In the genomic region with DNA sequence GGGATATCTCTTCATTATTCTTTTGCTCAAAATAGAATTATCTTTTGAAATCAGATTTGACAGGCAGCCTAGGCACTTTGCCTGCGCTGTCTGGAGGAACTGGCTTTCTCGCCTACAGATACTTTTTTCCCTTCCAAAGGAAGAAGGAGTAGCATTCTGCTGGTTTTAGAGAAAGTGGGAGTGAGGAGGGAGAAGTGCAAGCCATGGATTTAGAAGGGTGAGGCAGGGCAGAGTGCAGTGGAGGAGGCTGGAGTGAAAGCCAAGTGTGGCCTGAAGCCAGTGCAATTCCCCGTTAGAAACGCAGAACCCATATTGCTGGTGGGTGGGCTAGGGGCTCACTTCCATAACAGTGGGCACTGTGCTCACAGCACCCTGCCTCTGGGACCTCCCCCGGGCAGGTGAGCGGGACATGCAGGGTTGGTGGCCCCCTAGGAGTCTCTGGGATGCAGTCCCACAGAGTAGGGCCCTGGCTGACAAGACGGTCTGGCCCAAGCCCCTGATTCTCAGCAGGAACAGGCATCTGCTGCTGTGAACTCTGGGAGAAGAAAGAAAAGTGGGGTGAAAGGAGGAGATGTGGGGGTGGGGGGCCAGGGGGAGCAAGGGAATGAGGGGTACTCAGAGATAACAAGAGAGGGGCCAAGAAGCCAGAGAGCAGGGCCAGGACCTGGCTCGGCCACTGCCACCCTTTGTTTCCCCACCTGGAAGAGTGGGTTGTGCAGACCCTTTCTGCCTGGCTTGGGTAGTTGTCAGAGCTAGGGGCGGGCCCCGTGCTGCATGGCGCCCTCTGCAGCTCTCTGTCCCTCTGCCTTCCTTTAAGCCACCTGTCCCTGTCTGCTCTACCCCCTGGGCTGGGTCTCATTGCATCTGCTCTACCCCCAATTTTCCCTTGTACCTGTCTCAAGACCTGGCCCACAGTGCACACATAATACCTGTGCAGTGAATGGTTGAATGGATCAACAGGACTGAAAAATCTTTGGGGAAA, we compare ENCODE assay signal across 23 cellular contexts.
DNase-seq lines count a peak whose midpoint lies in the region; ATAC-seq, FAIRE-seq and TF ChIP-seq lines count a peak whose summit lies in the region.
"Had no signal": no experiment of that assay in that cellular context is flagged by ENCODE, and none has a peak within 500 bp of the region (broad histone marks: within the 10 kb centered on the region; RNA-seq: fewer than 3 reads in every experiment).

No MANE protein-coding gene starts in this region.

- no peak overlapping the region for H4K91ac ChIP-seq in H1 (replicated peaks; ENCODE audit: insufficient read length, low read length)

- H3K4me1 ChIP-seq in H1 (replicated peaks in 1 of 4; ENCODE audit: control insufficient read depth in 3 of 4, insufficient read depth in 4 of 4, low read length in 3 of 4) = no peaks in the 10 kb centered on the region; a peak in 1 of 7 replicates
- peaks cover 21% of the 10 kb centered on the region for H3K4me1 ChIP-seq in testis
- H3K4me1 ChIP-seq: A549, ascending aorta, BE2C had no signal

- H4K5ac ChIP-seq in H1 (ENCODE audit: insufficient read length, low read depth, low read length) = no peak overlapping the region

- no peak overlapping the region for H2BK120ac ChIP-seq in H1 (replicated peaks; ENCODE audit: low read depth, low read length)

- H2BK20ac ChIP-seq in H1 (ENCODE audit: low read length) = no peak overlapping the region

- no peak overlapping the region for H2AFZ ChIP-seq in H1 (ENCODE audit: low read length)

- TF ChIP-seq CTCF in H1 (IDR thresholded peaks at IDR 0.05; ENCODE audit: control extremely low read depth in 1 of 3, insufficient read depth in 1 of 3, low read depth in 1 of 3, low read length in 3 of 3) (peak; percentile 31 to 58 (median 49)), testis (IDR thresholded peaks at IDR 0.05) (no peak)

- no peak for FAIRE-seq in H1 (lab: Jason Lieb, UNC)
- FAIRE-seq: A549 had no signal

- no peaks in the 10 kb centered on the region for H3K27me3 ChIP-seq in H1 (replicated peaks in 1 of 4; ENCODE audit: control insufficient read depth in 3 of 4, extremely low read depth in 1 of 4, insufficient read depth in 3 of 4, low read length in 3 of 4)
- no peaks in the 10 kb centered on the region for H3K27me3 ChIP-seq in testis
- H3K27me3 ChIP-seq: ascending aorta, BE2C had no signal

- H3K9me3 ChIP-seq in H1 (ENCODE audit: insufficient read depth in 2 of 2, low read depth in 1 of 2, low read length in 1 of 2) = no peaks in the 10 kb centered on the region
- H3K9me3 ChIP-seq in testis = no peaks in the 10 kb centered on the region
- H3K9me3 ChIP-seq: A549, ascending aorta, BE2C had no signal

- H2AK5ac ChIP-seq in H1 (ENCODE audit: low read depth, low read length) = no peak overlapping the region

- H3K4ac ChIP-seq in H1 (replicated peaks; ENCODE audit: insufficient read length, low read depth, low read length) = no peak overlapping the region

- no peak overlapping the region for H3K56ac ChIP-seq in H1 (replicated peaks; ENCODE audit: insufficient read length, low read depth, low read length)

- CTCF ChIA-PET in H1 (lab: Charles Lee; ENCODE audit: partially characterized antibody) = interaction anchor here (1.1 kb wide), 1 partner anchor 13 kb away, joined by 3 read pairs; no protein-coding TSS in a partner anchor
- CTCF ChIA-PET in HEK293T (lab: Yijun Ruan, JAX) = no interaction called here

- H3K4me3 ChIP-seq in H1 (ENCODE audit: extremely low read depth in 1 of 4, insufficient read depth in 2 of 4, low read depth in 3 of 4, low read length in 4 of 4) (no peak overlapping the region), testis (no peak overlapping the region)
- H3K4me3 ChIP-seq: A549, ascending aorta had no signal

- H2BK5ac ChIP-seq in H1 (ENCODE audit: low read depth, low read length) = no peak overlapping the region

- 72% methylated on average over 10 of the region's 11 CpGs; no CpG with 5 or more reads in 1 of the 2 experiments for WGBS in H1 (ENCODE audit: extremely low coverage in 1 of 2, insufficient coverage in 1 of 2, insufficient read length in 1 of 2, insufficient replicate concordance in 2 of 2, low coverage in 1 of 2, low lambda C conversion rate in 2 of 2, missing lambda C conversion rate in 1 of 2), 2 experiments
- 70% methylated on average over 11 of the region's 11 CpGs for WGBS in testis, 2 donors

- no peak for TF ChIP-seq POLR2A in H1 (IDR thresholded peaks at IDR 0.05; ENCODE audit: control extremely low read depth in 1 of 2, low read depth in 2 of 2, low read length in 2 of 2)
- TF ChIP-seq POLR2A in testis (IDR thresholded peaks at IDR 0.05) = no peak

- ATAC-seq in left cardiac atrium (peak; percentile 14 to 50), left ventricle myocardium superior (no peak)
- ATAC-seq: A549; natural killer cell treated with Interleukin-12 subunit alpha and Interleukin-12 subunit beta and Interleukin-15 and Interleukin-18, amount 100 ng/mL, for 72 hours; SK-N-SH treated with all-trans-retinoic acid at 6 μM for 48 hours had no signal

- no peaks in the 10 kb centered on the region for H3K23me2 ChIP-seq in H1 (ENCODE audit: low read depth, low read length)

- no peak overlapping the region; the same call in 1 of the 2 replicates for H2BK12ac ChIP-seq in H1 (ENCODE audit: low read depth, low read length)

- H4K20me1 ChIP-seq in H1 (replicated peaks in 1 of 2; ENCODE audit: control insufficient read depth in 1 of 2, insufficient read depth in 2 of 2, low read length in 2 of 2) = no peaks in the 10 kb centered on the region

- H3K79me2 ChIP-seq in H1 (ENCODE audit: control insufficient read depth in 1 of 2, insufficient read depth in 2 of 2, low read length in 2 of 2) = no peaks in the 10 kb centered on the region

- no peak for TF ChIP-seq EP300 in H1 (IDR thresholded peaks at IDR 0.05; ENCODE audit: borderline replicate concordance in 1 of 2, low read depth in 2 of 2, low read length in 2 of 2)

- intact Hi-C loops in left cardiac atrium (cut with DNase I) (no loop called here), left ventricle myocardium superior (cut with micrococcal nuclease) (no loop called here), testis (cut with DNase I; ENCODE audit: low total_unique reads) (no loop called here)

- H3K27ac ChIP-seq in H1 (ENCODE audit: low read depth, low read length) (no peak overlapping the region), testis (no peak overlapping the region)
- H3K27ac ChIP-seq: A549, ascending aorta, VCaP had no signal

- no peaks in the 10 kb centered on the region for H3K79me1 ChIP-seq in H1 (ENCODE audit: low read depth, low read length)

- H2BK15ac ChIP-seq in H1 (ENCODE audit: low read length) = no peak overlapping the region

- H4K8ac ChIP-seq in H1 (ENCODE audit: extremely low read depth, insufficient read depth, low read length) = no peak overlapping the region

- POLR2A ChIA-PET in H1 (lab: Charles Lee; ENCODE audit: partially characterized antibody) (no interaction called here), HEK293T (lab: Yijun Ruan, JAX) (no interaction called here)

- no peak for DNase-seq in left cardiac atrium
- no peak for DNase-seq in left ventricle myocardium superior
- peak in 1 of 2 experiments; percentile 49 for DNase-seq in H1 (ENCODE audit: low read depth in 1 of 2, low spot score in 2 of 2)
- peak; percentile 12 for DNase-seq in middle frontal gyrus (ENCODE audit: extremely low spot score, low spot score)
- DNase-seq in testis = peak; percentile 20
- no peak for DNase-seq in HEK293T (ENCODE audit: extremely low spot score)
- DNase-seq in NCI-H1930 (lab: John Stamatoyannopoulos, UW) = no peak
- no peak for DNase-seq in hepatic stellate cell (ENCODE audit: low spot score)
- DNase-seq: activated CD4-positive, alpha-beta T cell treated with anti-CD3 and anti-CD28 coated beads, Interleukin-2, amount 50 U/mL, for 1 hour; activated naive CD8-positive, alpha-beta T cell treated with anti-CD3 and anti-CD28 coated beads for 36 hours; BE2C; DMS79 treated with DMSO at 0.1 percent for 48 hours; erythroblast; midbrain; NCI-H1105; NCI-H2029 treated with DMSO at 0.1 percent for 48 hours; NCI-H2227 treated with DMSO at 0.1 percent for 48 hours; stimulated activated CD8-positive, alpha-beta memory T cell treated with anti-CD3 and anti-CD28 coated beads, Interleukin-4, amount 100 ng/mL, for 48 hours had no signal

- H3K14ac ChIP-seq in H1 (ENCODE audit: insufficient read length) = no peak overlapping the region

- H3K23ac ChIP-seq in H1 (ENCODE audit: insufficient read length) = no peak overlapping the region

- H3K36me3 ChIP-seq in H1 (ENCODE audit: control insufficient read depth in 2 of 4, insufficient read depth in 4 of 4, low read length in 3 of 4) = no peaks in the 10 kb centered on the region
- H3K36me3 ChIP-seq in testis (ENCODE audit: low read depth, missing control alignments) = no peaks in the 10 kb centered on the region
- H3K36me3 ChIP-seq: ascending aorta, BE2C had no signal

- no peak overlapping the region for H3K4me2 ChIP-seq in H1 (ENCODE audit: insufficient read depth in 1 of 2, low read depth in 2 of 2, low read length in 2 of 2)
- H3K4me2 ChIP-seq: A549 had no signal

- no peak overlapping the region for H3K9ac ChIP-seq in H1 (replicated peaks in 1 of 4; ENCODE audit: extremely low read depth in 1 of 4, low read depth in 3 of 4, low read length in 3 of 4)

- no peak overlapping the region for H3K18ac ChIP-seq in H1 (ENCODE audit: extremely low read depth, low read length)

- TF ChIP-seq RAD21 in H1 (IDR thresholded peaks at IDR 0.05 in 1 of 2, conservative IDR thresholded peaks at IDR 0.05 in 1 of 2; ENCODE audit: low read depth in 2 of 2, low read length in 2 of 2) = peak; percentile 38 to 57; a peak in 3 of 4 replicates

TF ChIP-seq in H1, 55 proteins besides CTCF, POLR2A, EP300 and RAD21 (continues in another document):
- TF ChIP-seq SP2 (IDR thresholded peaks at IDR 0.05; ENCODE audit: low read length) (no peak), SAP30 (IDR thresholded peaks at IDR 0.05; ENCODE audit: insufficient read depth, insufficient replicate concordance, low read length) (no peak), SUZ12 (IDR thresholded peaks at IDR 0.05; ENCODE audit: low read length) (no peak), EZH2 (IDR thresholded peaks at IDR 0.05; ENCODE audit: low read depth, low read length, severe bottlenecking) (no peak), CHD1 (IDR thresholded peaks at IDR 0.05; ENCODE audit: low read depth, low read length) (no peak), SIX5 (IDR thresholded peaks at IDR 0.05; ENCODE audit: low read depth, low read length) (no peak), BRCA1 (IDR thresholded peaks at IDR 0.05; ENCODE audit: low read depth, low read length) (no peak)

TF ChIP-seq in HEK293T, 16 proteins besides CTCF, POLR2A, EP300 and RAD21:
- TF ChIP-seq LEF1 (IDR thresholded peaks at IDR 0.05; ENCODE audit: borderline replicate concordance) = no peak
- TF ChIP-seq HDGF (IDR thresholded peaks at IDR 0.05; ENCODE audit: borderline replicate concordance) = no peak
- no peak for TF ChIP-seq L3MBTL2 (conservative IDR thresholded peaks at IDR 0.05)
- TF ChIP-seq CTBP1 (IDR thresholded peaks at IDR 0.05; ENCODE audit: borderline replicate concordance) = no peak
- TF ChIP-seq NFRKB (IDR thresholded peaks at IDR 0.05) = no peak

Comparison
In these comparisons a context has a peak if more than half of its experiments do, and no peak if none do; other contexts are left out.
1. DNase-seq: peak in middle frontal gyrus (single experiment) and testis (single experiment); none in left cardiac atrium (single experiment), left ventricle myocardium superior (single experiment), HEK293T (single experiment), NCI-H1930 (0 of 2) and hepatic stellate cell (single experiment).
2. CTCF ChIP-seq: peak in H1 (3 of 3); none in testis (0 of 3).